ENCODE assay signal across 8 cellular contexts in the genomic region with DNA sequence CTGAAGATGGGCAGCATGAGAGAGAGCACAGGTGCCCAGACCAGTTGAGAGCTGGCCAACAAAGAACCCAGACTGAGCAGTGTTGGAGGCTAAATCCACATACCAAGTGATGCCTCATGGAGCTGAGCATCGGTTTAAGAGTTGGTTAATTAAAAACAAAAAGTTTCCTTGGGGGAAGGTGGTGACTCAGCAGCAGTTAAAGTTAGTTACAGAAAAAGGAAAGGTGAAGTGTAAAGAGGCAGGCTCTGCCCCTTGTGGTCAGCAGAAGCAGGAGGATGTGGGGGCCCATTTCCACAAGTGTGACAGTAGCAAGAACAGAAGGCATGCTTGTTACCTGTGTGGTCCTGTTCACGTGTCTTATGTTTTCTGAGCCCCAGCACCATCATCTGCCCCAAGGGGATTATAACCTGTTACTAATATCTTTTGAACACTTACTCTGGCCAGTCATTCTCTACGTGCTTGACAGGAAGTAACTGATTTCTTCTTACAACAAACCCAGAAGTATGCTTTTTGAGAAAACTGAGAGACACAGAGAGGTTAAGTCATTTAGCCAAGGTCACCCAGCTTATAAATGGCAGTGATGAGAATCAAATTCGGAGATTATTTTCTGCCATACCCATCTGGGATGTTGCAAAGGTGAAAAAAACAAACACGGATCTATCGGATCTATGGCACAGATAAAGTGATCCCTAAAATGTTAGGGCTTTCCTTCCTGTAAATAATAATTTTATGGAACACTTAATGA.
DNase-seq lines count a peak whose midpoint lies in the region; ATAC-seq and TF ChIP-seq lines count a peak whose summit lies in the region.

No MANE protein-coding gene starts in this region.

- TF ChIP-seq CTCF in AG04449 (IDR thresholded peaks at IDR 0.05; ENCODE audit: insufficient read depth, low read length, missing control alignments), result peak; percentile 12

- H3K4me1 Mint-ChIP-seq in immature natural killer cell, result peaks cover 8 to 11% of the 10 kb centered on the region in 2 donors

- ATAC-seq in GM18873 (IDR thresholded peaks at IDR 0.05; ENCODE audit: low FRiP score, unreplicated experiment) (peak; percentile 89), HG02970 (IDR thresholded peaks at IDR 0.05; ENCODE audit: low FRiP score, unreplicated experiment) (peak; percentile 83)

- TF ChIP-seq POLR2A in erythroblast (IDR thresholded peaks at IDR 0.05; ENCODE audit: low read length), result no peak

- CTCF ChIA-PET in AG04449 (lab: Yijun Ruan, JAX), result no interaction called here

- peaks cover 0 to 7% (median 0%) of the 10 kb centered on the region in 6 donors for H3K9me3 Mint-ChIP-seq in immature natural killer cell

- H3K4me3 Mint-ChIP-seq in immature natural killer cell, result peak overlapping the region in 1 of 5 donors; percentile 3

- H3K27ac Mint-ChIP-seq in immature natural killer cell, result no peak overlapping the region

- POLR2A ChIA-PET in AG04449 (lab: Yijun Ruan, JAX), result interaction anchor here (0.6 kb wide), 1 partner anchor 48 kb away, joined by 3 read pairs; no protein-coding TSS in a partner anchor

- no peak overlapping the region for H3K4me3 ChIP-seq in AG04449 (ENCODE audit: low read depth, low read length)

- DNase-seq in AG04449 (ENCODE audit: low read depth, low spot score) (no peak), T1000 (lab: John Stamatoyannopoulos, UW) (peak; percentile 38), immature natural killer cell (no peak), amygdala (lab: John Stamatoyannopoulos, UW) (no peak), erythroblast (lab: John Stamatoyannopoulos, UW) (no peak), NCI-H1105 treated with DMSO at 0.1 percent for 48 hours (lab: John Stamatoyannopoulos, UW) (no peak)

- H3K27me3 Mint-ChIP-seq in immature natural killer cell (ENCODE audit: low read depth in 3 of 3), result peaks cover under 1 to 6% (median 3%) of the 10 kb centered on the region in 3 donors

- no peaks in the 10 kb centered on the region for H3K36me3 Mint-ChIP-seq in immature natural killer cell
